ENCODE assay signal across 11 cellular contexts in genomic region chr20:32510120-32510600, GRCh38.
DNase-seq lines count a peak whose midpoint lies in the region; ATAC-seq and TF ChIP-seq lines count a peak whose summit lies in the region.
"Had no signal": no experiment of that assay in that cellular context is flagged by ENCODE, and none has a peak within 500 bp of the region (broad histone marks: within the 10 kb centered on the region; RNA-seq: fewer than 3 reads in every experiment).

No MANE protein-coding gene starts in this region.

- peaks cover 0 to 2% (median 0%) of the 10 kb centered on the region in 8 donors for H3K9me3 Mint-ChIP-seq in CD4-positive, alpha-beta memory T cell
- no peaks in the 10 kb centered on the region for H3K9me3 Mint-ChIP-seq in chondrocyte (ENCODE audit: low read depth)
- H3K9me3 Mint-ChIP-seq in nephron progenitor cell = no peaks in the 10 kb centered on the region

- H2BK120ac ChIP-seq in mesendoderm (ENCODE audit: low read depth, low read length) = no peak overlapping the region

- H3K4ac ChIP-seq in mesendoderm (ENCODE audit: low read depth, low read length) = no peak overlapping the region

- H3K27ac ChIP-seq in CD4-positive, alpha-beta memory T cell (ENCODE audit: low read depth, low read length) = peak overlapping the region; percentile 60
- H3K27ac ChIP-seq in KOPT-K1 (ENCODE audit: low read depth, low read length, poor library complexity, severe bottlenecking) = peak overlapping the region; percentile 86
- H3K27ac ChIP-seq in mesendoderm (ENCODE audit: low read depth, low read length) = no peak overlapping the region
- H3K27ac ChIP-seq: heart left ventricle had no signal

- H3K18ac ChIP-seq in mesendoderm (ENCODE audit: low read length) = no peak overlapping the region

- no peak overlapping the region for H3K9ac ChIP-seq in mesendoderm (ENCODE audit: low read length)

- H3K36me3 Mint-ChIP-seq in CD4-positive, alpha-beta memory T cell = peaks cover 37 to 56% of the 10 kb centered on the region in 2 donors
- peaks cover 11% of the 10 kb centered on the region for H3K36me3 Mint-ChIP-seq in chondrocyte (ENCODE audit: low read depth)
- H3K36me3 Mint-ChIP-seq in nephron progenitor cell (ENCODE audit: low read depth) = peaks cover 36% of the 10 kb centered on the region

- H3K79me2 ChIP-seq in mesendoderm (ENCODE audit: control insufficient read depth, insufficient read depth, low read length) = no peaks in the 10 kb centered on the region

- no peak overlapping the region for H3K4me2 ChIP-seq in mesendoderm (ENCODE audit: low read length)

- POLR2A ChIA-PET in CD4-positive, alpha-beta memory T cell (lab: Charles Lee; ENCODE audit: partially characterized antibody) = interaction anchor here (0.7 to 5.0 kb wide), 13 partner anchors 10 to 305 kb away, joined by 3 to 64 read pairs (median 6); no protein-coding TSS in a partner anchor

- intact Hi-C loops in CD4-positive, alpha-beta memory T cell (cut with micrococcal nuclease) = no loop called here

- H4K8ac ChIP-seq in mesendoderm (ENCODE audit: low read depth, low read length) = no peak overlapping the region

- DNase-seq in CD4-positive, alpha-beta memory T cell = no peak
- DNase-seq in chondrocyte (ENCODE audit: low spot score) (peak; percentile 82), nephron progenitor cell (no peak), DMS79 (lab: John Stamatoyannopoulos, UW) (no peak), mesendoderm (no peak)
- DNase-seq: Calu3, heart left ventricle had no signal

- H2BK15ac ChIP-seq in mesendoderm (replicated peaks; ENCODE audit: low read depth) = no peak overlapping the region

- no peak overlapping the region for H2BK5ac ChIP-seq in mesendoderm (ENCODE audit: low read length)

- no peaks in the 10 kb centered on the region for H3K27me3 ChIP-seq in CD4-positive, alpha-beta memory T cell (ENCODE audit: insufficient read depth, low read length)
- no peaks in the 10 kb centered on the region for H3K27me3 ChIP-seq in mesendoderm (ENCODE audit: insufficient read depth, low read length, poor library complexity)
- H3K27me3 ChIP-seq: heart left ventricle, stomach had no signal

- H3K4me3 ChIP-seq in CD4-positive, alpha-beta memory T cell (ENCODE audit: low read length in 2 of 2) = peak overlapping the region; percentile 43 to 57
- H3K4me3 ChIP-seq in mesendoderm (ENCODE audit: low read length) = no peak overlapping the region
- H3K4me3 ChIP-seq: heart left ventricle, stomach had no signal

- no peaks in the 10 kb centered on the region for H3K27me3 Mint-ChIP-seq in CD4-positive, alpha-beta memory T cell
- H3K27me3 Mint-ChIP-seq in chondrocyte (ENCODE audit: low read depth) (no peaks in the 10 kb centered on the region), nephron progenitor cell (ENCODE audit: low read depth, poor library complexity) (peaks cover 14% of the 10 kb centered on the region)

- peak overlapping the region; percentile 92 to 97 (median 94) for H3K27ac Mint-ChIP-seq in CD4-positive, alpha-beta memory T cell
- H3K27ac Mint-ChIP-seq in chondrocyte (ENCODE audit: unreplicated experiment) (no peak overlapping the region), nephron progenitor cell (peak overlapping the region; percentile 75)

- H2AK5ac ChIP-seq in mesendoderm (ENCODE audit: low read length) = no peak overlapping the region

- no peak overlapping the region for H4K5ac ChIP-seq in mesendoderm (ENCODE audit: low read length)

- peaks cover 59 to 91% (median 72%) of the 10 kb centered on the region in 4 donors for H3K4me1 Mint-ChIP-seq in CD4-positive, alpha-beta memory T cell
- H3K4me1 Mint-ChIP-seq in chondrocyte (ENCODE audit: low read depth) (no peaks in the 10 kb centered on the region), nephron progenitor cell (peaks cover 70% of the 10 kb centered on the region)

- WGBS in mesendoderm (ENCODE audit: extremely low coverage, insufficient coverage, low lambda C conversion rate) = no CpG with 5 or more reads among the region's 15 CpGs

- peak overlapping the region; percentile 77 to 86 (median 82) for H3K4me3 Mint-ChIP-seq in CD4-positive, alpha-beta memory T cell
- H3K4me3 Mint-ChIP-seq in chondrocyte (ENCODE audit: unreplicated experiment) (no peak overlapping the region), nephron progenitor cell (peak overlapping the region; percentile 61)

- no peak overlapping the region for H3K23ac ChIP-seq in mesendoderm (ENCODE audit: low read length)

- CTCF ChIA-PET in CD4-positive, alpha-beta memory T cell (lab: Charles Lee; ENCODE audit: partially characterized antibody) = interaction anchor here (1.4 to 3.5 kb wide), 5 partner anchors 12 to 143 kb away, joined by 4 to 16 read pairs (median 14); no protein-coding TSS in a partner anchor

- no peak for ATAC-seq in GM19351 (IDR thresholded peaks at IDR 0.05; ENCODE audit: unreplicated experiment)
- no peak for ATAC-seq in HG03521 (IDR thresholded peaks at IDR 0.05; ENCODE audit: unreplicated experiment)

- no peaks in the 10 kb centered on the region for H3K9me3 ChIP-seq in CD4-positive, alpha-beta memory T cell (ENCODE audit: control insufficient read depth in 1 of 2, low read length in 2 of 2)
- no peaks in the 10 kb centered on the region for H3K9me3 ChIP-seq in KOPT-K1 (ENCODE audit: insufficient read depth, low read length, poor library complexity, severe bottlenecking)
- H3K9me3 ChIP-seq: heart left ventricle, stomach had no signal

- peaks cover 3% of the 10 kb centered on the region for H3K36me3 ChIP-seq in CD4-positive, alpha-beta memory T cell (ENCODE audit: insufficient read depth, low read length)
- H3K36me3 ChIP-seq in KOPT-K1 (ENCODE audit: insufficient read depth, low read length) (peaks cover under 1% of the 10 kb centered on the region; the same call in 1 of the 2 replicates), mesendoderm (ENCODE audit: control insufficient read depth, insufficient read depth, low read length) (no peaks in the 10 kb centered on the region)
- H3K36me3 ChIP-seq: heart left ventricle, stomach had no signal

- no peaks in the 10 kb centered on the region for H3K79me1 ChIP-seq in mesendoderm (ENCODE audit: low read length)

- no peak overlapping the region for H3K56ac ChIP-seq in mesendoderm (ENCODE audit: low read length)

- H3K4me1 ChIP-seq in CD4-positive, alpha-beta memory T cell (ENCODE audit: insufficient read depth, low read length) = peaks cover 75% of the 10 kb centered on the region
- peaks cover 3% of the 10 kb centered on the region for H3K4me1 ChIP-seq in mesendoderm (ENCODE audit: control insufficient read depth, low read depth, low read length)

- no peak for TF ChIP-seq CTCF in chondrocyte (IDR thresholded peaks at IDR 0.05)
- no peak for TF ChIP-seq CTCF in nephron progenitor cell (IDR thresholded peaks at IDR 0.05)
